In genomic region chr11:66879583-66879982, GRCh38 we compare ENCODE assay signal across 15 cellular contexts. TPM values are rescaled to one million over a fixed set of nuclear protein-coding genes. Genes with fewer than 3 reads are reported as not detected.
A peak's percentile ranks its signal among the peaks of the same experiment; 100 is the strongest.
DNase-seq lines count a peak whose midpoint lies in the region; ATAC-seq, FAIRE-seq and TF ChIP-seq lines count a peak whose summit lies in the region.
"Had no signal": no experiment of that assay in that cellular context is flagged by ENCODE, and none has a peak within 500 bp of the region (broad histone marks: within the 10 kb centered on the region; RNA-seq: fewer than 3 reads in every experiment).

No MANE protein-coding gene starts in this region.

- H3K79me2 ChIP-seq in OCI-LY7 (ENCODE audit: insufficient read depth, low read depth, low read length): no peaks in the 10 kb centered on the region

- H3K27ac ChIP-seq in KOPT-K1 (ENCODE audit: low read depth, low read length, poor library complexity, severe bottlenecking) (peak overlapping the region; percentile 80), OCI-LY7 (ENCODE audit: low read depth, low read length, poor library complexity, severe bottlenecking) (no peak overlapping the region)
- H3K27ac ChIP-seq: SJSA1 had no signal

- H3K4me3 Mint-ChIP-seq in activated naive CD4-positive, alpha-beta T cell treated with anti-CD3 and anti-CD28 coated beads, Interleukin-2, amount 10 ng/mL, durations not matched to agents 7 days and 5 days: no peak overlapping the region
- H3K4me3 Mint-ChIP-seq in brain (peak overlapping the region in 2 of 5 experiments; percentile 19 to 36), osteocyte (ENCODE audit: unreplicated experiment) (no peak overlapping the region)

- CTCF ChIA-PET in activated naive CD4-positive, alpha-beta T cell treated with anti-CD3 and anti-CD28 coated beads, Interleukin-2, amount 10 ng/mL, durations not matched to agents 7 days and 5 days (lab: Charles Lee): interaction anchor here (1.3 to 2.8 kb wide), 2 partner anchors 37 to 184 kb away, joined by 3 to 9 read pairs; no protein-coding TSS in a partner anchor
- CTCF ChIA-PET in OCI-LY7 (lab: Charles Lee; ENCODE audit: unreplicated experiment): interaction anchor here (0.6 kb wide), 1 partner anchor 122 kb away, joined by 4 read pairs; no protein-coding TSS in a partner anchor

- H3K27ac Mint-ChIP-seq in activated naive CD4-positive, alpha-beta T cell treated with anti-CD3 and anti-CD28 coated beads, Interleukin-2, amount 10 ng/mL, durations not matched to agents 7 days and 5 days: peak overlapping the region; percentile 5
- H3K27ac Mint-ChIP-seq in brain: peak overlapping the region; percentile 76 to 99 (median 99)
- peak overlapping the region; percentile 2 for H3K27ac Mint-ChIP-seq in osteocyte (ENCODE audit: unreplicated experiment)

- H3K9me3 ChIP-seq in KOPT-K1 (ENCODE audit: insufficient read depth, low read length, poor library complexity, severe bottlenecking) (no peaks in the 10 kb centered on the region), OCI-LY7 (ENCODE audit: low read length) (no peaks in the 10 kb centered on the region)
- H3K9me3 ChIP-seq: SJSA1 had no signal

- H3K36me3 ChIP-seq in KOPT-K1 (ENCODE audit: insufficient read depth, low read length): no peaks in the 10 kb centered on the region
- no peaks in the 10 kb centered on the region for H3K36me3 ChIP-seq in OCI-LY7 (ENCODE audit: insufficient read depth, low read length)
- H3K36me3 ChIP-seq: SJSA1 had no signal

- H2AFZ ChIP-seq in OCI-LY7 (ENCODE audit: low read length): no peak overlapping the region

- H3K9me3 Mint-ChIP-seq in activated naive CD4-positive, alpha-beta T cell treated with anti-CD3 and anti-CD28 coated beads, Interleukin-2, amount 10 ng/mL, durations not matched to agents 7 days and 5 days: no peaks in the 10 kb centered on the region
- H3K9me3 Mint-ChIP-seq in brain (no peaks in the 10 kb centered on the region), osteocyte (ENCODE audit: unreplicated experiment) (no peaks in the 10 kb centered on the region)

- ATAC-seq in HG03095 (IDR thresholded peaks at IDR 0.05; ENCODE audit: unreplicated experiment): no peak
- ATAC-seq: HCT116, K562 had no signal

- H3K9me2 ChIP-seq in OCI-LY7 (ENCODE audit: insufficient read depth, low read length): no peaks in the 10 kb centered on the region

- no TSS peak for BruUV-seq in OCI-LY7 (replicated peaks; lab: Mats Ljungman, UMichigan)

- TF ChIP-seq POLR2A in GM12892 (IDR thresholded peaks at IDR 0.05; ENCODE audit: low read depth, low read length): no peak

- no peak overlapping the region for H3K4me3 ChIP-seq in OCI-LY7 (ENCODE audit: low read depth, low read length, poor library complexity, severe bottlenecking)
- H3K4me3 ChIP-seq: K562, SJSA1 had no signal

- H3K4me2 ChIP-seq in OCI-LY7 (ENCODE audit: low read length): no peak overlapping the region

- peaks cover 15% of the 10 kb centered on the region for H3K4me1 Mint-ChIP-seq in activated naive CD4-positive, alpha-beta T cell treated with anti-CD3 and anti-CD28 coated beads, Interleukin-2, amount 10 ng/mL, durations not matched to agents 7 days and 5 days
- peaks cover 84% of the 10 kb centered on the region for H3K4me1 Mint-ChIP-seq in brain
- H3K4me1 Mint-ChIP-seq in osteocyte (ENCODE audit: unreplicated experiment): peaks cover 65% of the 10 kb centered on the region

- H4K20me1 ChIP-seq in OCI-LY7 (ENCODE audit: insufficient read depth, low read length): no peaks in the 10 kb centered on the region

- H3K27me3 Mint-ChIP-seq in activated naive CD4-positive, alpha-beta T cell treated with anti-CD3 and anti-CD28 coated beads, Interleukin-2, amount 10 ng/mL, durations not matched to agents 7 days and 5 days: peaks cover 8% of the 10 kb centered on the region
- no peaks in the 10 kb centered on the region for H3K27me3 Mint-ChIP-seq in brain
- H3K27me3 Mint-ChIP-seq in osteocyte (ENCODE audit: unreplicated experiment): no peaks in the 10 kb centered on the region

- no peak for DNase-seq in activated naive CD4-positive, alpha-beta T cell treated with anti-CD3 and anti-CD28 coated beads, Interleukin-2, amount 10 ng/mL, durations not matched to agents 7 days and 5 days
- DNase-seq in activated naive CD4-positive, alpha-beta T cell treated with anti-CD3 and anti-CD28 coated beads, Interleukin-2, amount 50 U/mL, for 16 hours: no peak
- no peak for DNase-seq in osteocyte (ENCODE audit: extremely low spot score, unreplicated experiment)
- DNase-seq in OCI-LY7 (ENCODE audit: low spot score): no peak
- no peak for DNase-seq in GM12892 (ENCODE audit: insufficient read length)
- DNase-seq: EL, NCI-H1092, NCI-H82 had no signal

- no peaks in the 10 kb centered on the region for H3K36me3 Mint-ChIP-seq in activated naive CD4-positive, alpha-beta T cell treated with anti-CD3 and anti-CD28 coated beads, Interleukin-2, amount 10 ng/mL, durations not matched to agents 7 days and 5 days
- H3K36me3 Mint-ChIP-seq in brain (no peaks in the 10 kb centered on the region), osteocyte (ENCODE audit: unreplicated experiment) (no peaks in the 10 kb centered on the region)

- TF ChIP-seq CTCF in brain (conservative IDR thresholded peaks at IDR 0.05): no peak
- no peak for TF ChIP-seq CTCF in osteocyte (IDR thresholded peaks at IDR 0.05)
- TF ChIP-seq CTCF in OCI-LY7 (conservative IDR thresholded peaks at IDR 0.05; ENCODE audit: low read length): no peak

- intact Hi-C loops in OCI-LY7 (cut with micrococcal nuclease; ENCODE audit: unreplicated experiment): no loop called here

- FAIRE-seq in GM12892 (lab: Jason Lieb, UNC): no peak
- FAIRE-seq: HTR-8/SVneo, K562 had no signal

- POLR2A ChIA-PET in OCI-LY7 (lab: Charles Lee): no interaction called here

- H3K4me1 ChIP-seq in OCI-LY7 (ENCODE audit: insufficient read depth, low read length, poor library complexity, severe bottlenecking): peaks cover 6% of the 10 kb centered on the region

RNA-seq across cellular contexts. Expression of gene LRFN4, which starts 22.7 kb away (rescaled TPM):
- 34.4 TPM for polyA plus RNA-seq in brain (ENCODE audit: insufficient read depth, low read depth, low replicate concordance)
- total RNA-seq in osteocyte (41.7 and 45.0 TPM in 2 replicates), OCI-LY7 (2022) (34.9 and 38.6 TPM in 2 replicates)
- 27.2 and 33.9 TPM in 2 replicates for total RNA-seq in OCI-LY7 (2014; rRNA removed; shearing (Covaris generic))
- polyA plus RNA-seq in GM12892 (2012; ENCODE audit: missing spikeins): 2.0 TPM

RNA-seq across cellular contexts. Expression of gene RCE1, which starts 36.3 kb away (rescaled TPM):
- polyA plus RNA-seq in brain (ENCODE audit: insufficient read depth, low read depth, low replicate concordance): 24.2 TPM
- total RNA-seq in osteocyte (20.3 and 21.3 TPM in 2 replicates), OCI-LY7 (2022) (31.6 and 34.9 TPM in 2 replicates)
- 45.3 and 62.9 TPM in 2 replicates for total RNA-seq in OCI-LY7 (2014; rRNA removed; shearing (Covaris generic))
- 8.6 TPM for polyA plus RNA-seq in GM12892 (2012; ENCODE audit: missing spikeins)

Comparison
In these comparisons a context has a peak if more than half of its experiments do, and no peak if none do; other contexts are left out.
1. H3K27ac Mint-ChIP-seq: peak in every context shown above with its lines; median percentile 99 in brain; 5 in activated naive CD4-positive, alpha-beta T cell treated with anti-CD3 and anti-CD28 coated beads, Interleukin-2, amount 10 ng/mL, durations not matched to agents 7 days and 5 days; 2 in osteocyte.